In genomic region chr10:22294694-22295093, GRCh38 we compare ENCODE assay signal across 21 cellular contexts. TPM values are rescaled to one million over a fixed set of nuclear protein-coding genes. Genes with fewer than 3 reads are reported as not detected.
A peak's percentile ranks its signal among the peaks of the same experiment; 100 is the strongest.
DNase-seq lines count a peak whose midpoint lies in the region; ATAC-seq and TF ChIP-seq lines count a peak whose summit lies in the region.
"Had no signal": no experiment of that assay in that cellular context is flagged by ENCODE, and none has a peak within 500 bp of the region (broad histone marks: within the 10 kb centered on the region; RNA-seq: fewer than 3 reads in every experiment).

No MANE protein-coding gene starts in this region.

- peak in 2 of 3 experiments; percentile 25 to 37 for DNase-seq in NCI-H1417 (lab: John Stamatoyannopoulos, UW)
- DNase-seq in NCI-H1417 treated with DMSO at 0.1 percent for 48 hours (lab: John Stamatoyannopoulos, UW): no peak
- DNase-seq in DMS53 treated with DMSO at 0.1 percent for 48 hours (lab: John Stamatoyannopoulos, UW; ENCODE audit: unreplicated experiment): peak; percentile 18
- peak; percentile 25 for DNase-seq in NCI-H2029 treated with DMSO at 0.1 percent for 48 hours (lab: John Stamatoyannopoulos, UW)
- DNase-seq in SW480 (ENCODE audit: low spot score): no peak
- DNase-seq: CD4-positive, alpha-beta memory T cell; KBM-7; MM.1S; NCI-H1048; NCI-H2081 treated with DMSO at 0.1 percent for 48 hours; NCI-H446; NCI-H526; Peyer's patch; SJCRH30; T-helper 1 cell had no signal

- TF ChIP-seq POLR2A in gastroesophageal sphincter (IDR thresholded peaks at IDR 0.05): no peak

- no peaks in the 10 kb centered on the region for H3K36me3 ChIP-seq in gastroesophageal sphincter
- H3K36me3 ChIP-seq: BLaER1 treated with 17β-estradiol and CSF1 and Interleukin-3, amounts not matched to agents 10 nM and 100 nM; Peyer's patch; SJCRH30 had no signal

- TF ChIP-seq EP300 in gastroesophageal sphincter (IDR thresholded peaks at IDR 0.05): no peak

- H3K9me3 ChIP-seq in gastroesophageal sphincter: no peaks in the 10 kb centered on the region
- H3K9me3 ChIP-seq: Peyer's patch, SJCRH30 had no signal

- WGBS in gastroesophageal sphincter (ENCODE audit: low coverage in 1 of 2), 2 donors: 40 to 42% methylated on average over 2 of the region's 2 CpGs

- ATAC-seq in HG03108 (IDR thresholded peaks at IDR 0.05; ENCODE audit: unreplicated experiment) (no peak), gastroesophageal sphincter (no peak)

- H3K4me3 ChIP-seq in gastroesophageal sphincter: no peak overlapping the region
- H3K4me3 ChIP-seq: BLaER1 treated with 17β-estradiol and CSF1 and Interleukin-3, amounts not matched to agents 10 nM and 100 nM; Peyer's patch; SJCRH30 had no signal

- H3K27me3 ChIP-seq in gastroesophageal sphincter: peaks cover 4% of the 10 kb centered on the region
- H3K27me3 ChIP-seq: BLaER1 treated with 17β-estradiol and CSF1 and Interleukin-3, amounts not matched to agents 10 nM and 100 nM; Peyer's patch; SJCRH30 had no signal

- no peaks in the 10 kb centered on the region for H3K4me1 ChIP-seq in gastroesophageal sphincter
- H3K4me1 ChIP-seq: BLaER1 treated with 17β-estradiol and CSF1 and Interleukin-3, amounts not matched to agents 10 nM and 100 nM; Peyer's patch; SJCRH30 had no signal

- no peak for TF ChIP-seq CTCF in VCaP (conservative IDR thresholded peaks at IDR 0.05)
- TF ChIP-seq CTCF in gastroesophageal sphincter (IDR thresholded peaks at IDR 0.05): no peak

- H3K27ac ChIP-seq in VCaP (peak overlapping the region; percentile 29; the same call in 1 of the 2 replicates), gastroesophageal sphincter (no peak overlapping the region)
- H3K27ac ChIP-seq: 22Rv1; BLaER1 treated with 17β-estradiol and CSF1 and Interleukin-3, amounts not matched to agents 10 nM and 100 nM; Peyer's patch; SJCRH30 had no signal

RNA-seq across cellular contexts. Expression of gene COMMD3, which starts 21.5 kb away (rescaled TPM):
- 10 to 100 TPM; 17.5 to 68.6 (median 24.6) TPM for total RNA-seq in gastroesophageal sphincter

RNA-seq across cellular contexts. Expression of gene BMI1, which starts 26.2 kb away (rescaled TPM):
- 100 to 1,000 TPM in 2 of 4 donors, 10 to 100 TPM in 2; 70.5 to 108 (median 94.3) TPM for total RNA-seq in gastroesophageal sphincter

RNA-seq across cellular contexts. Expression of gene SPAG6, which starts 50.6 kb away (rescaled TPM):
- total RNA-seq in gastroesophageal sphincter: not detected
- total RNA-seq: CD4-positive, alpha-beta memory T cell; OCI-LY7; Peyer's patch had no signal

Comparison
In these comparisons a context has a peak if more than half of its experiments do, and no peak if none do; other contexts are left out.
1. DNase-seq: peak in NCI-H1417 (2 of 3), DMS53 treated with DMSO at 0.1 percent for 48 hours (single experiment) and NCI-H2029 treated with DMSO at 0.1 percent for 48 hours (single experiment); none in NCI-H1417 treated with DMSO at 0.1 percent for 48 hours (single experiment) and SW480 (single experiment).